ENCODE assay signal across 24 cellular contexts in genomic region chr12:65930114-65930828, GRCh38.
A peak's percentile ranks its signal among the peaks of the same experiment; 100 is the strongest.
DNase-seq lines count a peak whose midpoint lies in the region; ATAC-seq, FAIRE-seq and TF ChIP-seq lines count a peak whose summit lies in the region.
"Had no signal": no experiment of that assay in that cellular context is flagged by ENCODE, and none has a peak within 500 bp of the region (broad histone marks: within the 10 kb centered on the region; RNA-seq: fewer than 3 reads in every experiment).

No MANE protein-coding gene starts in this region.

- peak overlapping the region; percentile 38; the same call in 2 of the 3 replicates for H3K4me3 Mint-ChIP-seq in GM23338
- no peak overlapping the region for H3K4me3 Mint-ChIP-seq in neural progenitor cell
- H3K4me3 Mint-ChIP-seq in activated CD4-positive, alpha-beta memory T cell treated with anti-CD3 and anti-CD28 coated beads, Interleukin-2, amount 10 ng/mL, durations not matched to agents 7 days and 5 days: no peak overlapping the region
- H3K4me3 Mint-ChIP-seq: activated naive CD8-positive, alpha-beta T cell; IgD-negative memory B cell; stimulated activated naive CD8-positive, alpha-beta T cell treated with anti-CD3 and anti-CD28 coated beads, Interleukin-15, Interleukin-2, amounts not matched to agents 100 ng/mL and 50 ng/mL, for 24 hours had no signal

- no peak for TF ChIP-seq CTCF in GM23338 (conservative IDR thresholded peaks at IDR 0.05; ENCODE audit: low read depth in 2 of 2)
- TF ChIP-seq CTCF in RWPE2 (IDR thresholded peaks at IDR 0.05; ENCODE audit: poor library complexity, severe bottlenecking): no peak
- TF ChIP-seq CTCF in neural progenitor cell (IDR thresholded peaks at IDR 0.05): no peak
- TF ChIP-seq CTCF in gastroesophageal sphincter (IDR thresholded peaks at IDR 0.05): no peak

- H3K27me3 ChIP-seq in GM23338 (ENCODE audit: insufficient read depth) (no peaks in the 10 kb centered on the region), RWPE2 (ENCODE audit: insufficient read depth, poor library complexity, severe bottlenecking) (no peaks in the 10 kb centered on the region), small intestine (ENCODE audit: control insufficient read depth in 2 of 2, insufficient read depth in 2 of 2, low read length in 2 of 2) (no peaks in the 10 kb centered on the region), neural progenitor cell (no peaks in the 10 kb centered on the region), gastroesophageal sphincter (peaks cover 6% of the 10 kb centered on the region)
- H3K27me3 ChIP-seq: esophagus muscularis mucosa, tibial artery had no signal

- H3K4me1 ChIP-seq in GM23338 (ENCODE audit: insufficient read depth) (peaks cover 46% of the 10 kb centered on the region), RWPE2 (ENCODE audit: insufficient read depth, poor library complexity, severe bottlenecking) (peaks cover 10% of the 10 kb centered on the region), small intestine (ENCODE audit: control insufficient read depth in 2 of 2, insufficient read depth in 1 of 2, low read depth in 1 of 2, low read length in 1 of 2) (no peaks in the 10 kb centered on the region), neural progenitor cell (peaks cover 22% of the 10 kb centered on the region), gastroesophageal sphincter (no peaks in the 10 kb centered on the region)
- H3K4me1 ChIP-seq: esophagus muscularis mucosa, tibial artery had no signal

- TF ChIP-seq POLR2A in gastroesophageal sphincter (IDR thresholded peaks at IDR 0.05): no peak

- H3K4me2 ChIP-seq in GM23338: peak overlapping the region; percentile 56
- no peak overlapping the region for H3K4me2 ChIP-seq in neural progenitor cell

- no peaks in the 10 kb centered on the region for H3K36me3 Mint-ChIP-seq in GM23338 (ENCODE audit: low read depth)
- peaks cover 2% of the 10 kb centered on the region for H3K36me3 Mint-ChIP-seq in neural progenitor cell
- H3K36me3 Mint-ChIP-seq in activated CD4-positive, alpha-beta memory T cell treated with anti-CD3 and anti-CD28 coated beads, Interleukin-2, amount 10 ng/mL, durations not matched to agents 7 days and 5 days (ENCODE audit: low read depth): no peaks in the 10 kb centered on the region
- H3K36me3 Mint-ChIP-seq: activated naive CD8-positive, alpha-beta T cell; IgD-negative memory B cell had no signal

- 70% methylated on average over 7 of the region's 7 CpGs for WGBS in small intestine, 3 donors
- WGBS in gastroesophageal sphincter (ENCODE audit: low coverage in 1 of 2), 2 donors: 78 to 88% methylated on average over 5 to 7 of the region's 7 CpGs

- POLR2A ChIA-PET in activated CD4-positive, alpha-beta memory T cell treated with anti-CD3 and anti-CD28 coated beads, Interleukin-2, amount 10 ng/mL, durations not matched to agents 7 days and 5 days (lab: Charles Lee): no interaction called here

- H4K20me1 ChIP-seq in GM23338 (replicated peaks; ENCODE audit: insufficient read depth) (no peaks in the 10 kb centered on the region), neural progenitor cell (ENCODE audit: low read depth) (peaks cover 23% of the 10 kb centered on the region)

- peak; percentile 28; the same call in 2 of the 3 replicates for ATAC-seq in GM23338
- ATAC-seq in RWPE2 (ENCODE audit: low read depth): no peak
- ATAC-seq in HG02970 (IDR thresholded peaks at IDR 0.05; ENCODE audit: low FRiP score, unreplicated experiment): no peak
- no peak for ATAC-seq in gastroesophageal sphincter

- FAIRE-seq in small intestine (lab: Jason Lieb, UNC): no peak
- FAIRE-seq: astrocyte, frontal cortex, GM19239 had no signal

- H3K9me3 Mint-ChIP-seq in GM23338 (no peaks in the 10 kb centered on the region), neural progenitor cell (no peaks in the 10 kb centered on the region)
- H3K9me3 Mint-ChIP-seq in activated CD4-positive, alpha-beta memory T cell treated with anti-CD3 and anti-CD28 coated beads, Interleukin-2, amount 10 ng/mL, durations not matched to agents 7 days and 5 days: no peaks in the 10 kb centered on the region
- H3K9me3 Mint-ChIP-seq: IgD-negative memory B cell; stimulated activated naive CD8-positive, alpha-beta T cell treated with anti-CD3 and anti-CD28 coated beads, Interleukin-15, Interleukin-2, amounts not matched to agents 100 ng/mL and 50 ng/mL, for 24 hours had no signal

- H3K27ac Mint-ChIP-seq in GM23338 (peak overlapping the region; percentile 72), neural progenitor cell (no peak overlapping the region)
- H3K27ac Mint-ChIP-seq in activated CD4-positive, alpha-beta memory T cell treated with anti-CD3 and anti-CD28 coated beads, Interleukin-2, amount 10 ng/mL, durations not matched to agents 7 days and 5 days: no peak overlapping the region
- H3K27ac Mint-ChIP-seq: activated naive CD8-positive, alpha-beta T cell; IgD-negative memory B cell; stimulated activated naive CD8-positive, alpha-beta T cell treated with anti-CD3 and anti-CD28 coated beads, Interleukin-15, Interleukin-2, amounts not matched to agents 100 ng/mL and 50 ng/mL, for 24 hours had no signal

- CTCF ChIA-PET in activated CD4-positive, alpha-beta memory T cell treated with anti-CD3 and anti-CD28 coated beads, Interleukin-2, amount 10 ng/mL, durations not matched to agents 7 days and 5 days (lab: Charles Lee): no interaction called here

- H3K9me2 ChIP-seq in GM23338 (ENCODE audit: insufficient read depth): no peaks in the 10 kb centered on the region

- TF ChIP-seq EP300 in gastroesophageal sphincter (IDR thresholded peaks at IDR 0.05): no peak

- peaks cover 5% of the 10 kb centered on the region for H3K27me3 Mint-ChIP-seq in GM23338 (ENCODE audit: insufficient read depth, low read depth, poor library complexity)
- no peaks in the 10 kb centered on the region for H3K27me3 Mint-ChIP-seq in neural progenitor cell (ENCODE audit: insufficient read depth, low read depth)
- peaks cover 24% of the 10 kb centered on the region for H3K27me3 Mint-ChIP-seq in activated CD4-positive, alpha-beta memory T cell treated with anti-CD3 and anti-CD28 coated beads, Interleukin-2, amount 10 ng/mL, durations not matched to agents 7 days and 5 days

- H3K79me2 ChIP-seq in GM23338 (replicated peaks; ENCODE audit: insufficient read depth): no peaks in the 10 kb centered on the region; the same call in 1 of the 2 replicates
- peaks cover 44% of the 10 kb centered on the region for H3K79me2 ChIP-seq in neural progenitor cell (ENCODE audit: low read depth)

- H3K4me3 ChIP-seq in GM23338 (no peak overlapping the region), RWPE2 (ENCODE audit: severe bottlenecking) (no peak overlapping the region), small intestine (ENCODE audit: low read depth in 1 of 2, low read length in 2 of 2) (no peak overlapping the region), neural progenitor cell (no peak overlapping the region), gastroesophageal sphincter (no peak overlapping the region)
- H3K4me3 ChIP-seq: esophagus muscularis mucosa, lung, tibial artery had no signal

- H3F3A ChIP-seq in GM23338 (replicated peaks; ENCODE audit: low read depth): no peaks in the 10 kb centered on the region
- H3F3A ChIP-seq in neural progenitor cell (ENCODE audit: low read depth): peaks cover 14% of the 10 kb centered on the region

- peak overlapping the region; percentile 40; the same call in 1 of the 2 replicates for H3K27ac ChIP-seq in GM23338 (ENCODE audit: low read depth)
- H3K27ac ChIP-seq in RWPE2 (ENCODE audit: poor library complexity, severe bottlenecking): peak overlapping the region; percentile 23
- no peak overlapping the region for H3K27ac ChIP-seq in small intestine (ENCODE audit: low read depth in 1 of 2, low read length in 1 of 2)
- no peak overlapping the region for H3K27ac ChIP-seq in neural progenitor cell
- no peak overlapping the region for H3K27ac ChIP-seq in gastroesophageal sphincter
- H3K27ac ChIP-seq: esophagus muscularis mucosa, tibial artery had no signal

- no peak for DNase-seq in GM23338 (ENCODE audit: low spot score)
- DNase-seq in RWPE2 (ENCODE audit: low spot score): no peak
- DNase-seq in left kidney (ENCODE audit: low read depth, low spot score): peak; percentile 71
- peak; percentile 3 for DNase-seq in small intestine
- no peak for DNase-seq in neural progenitor cell (ENCODE audit: low spot score)
- no peak for DNase-seq in activated CD4-positive, alpha-beta memory T cell treated with anti-CD3 and anti-CD28 coated beads, Interleukin-2, amount 10 ng/mL, durations not matched to agents 7 days and 5 days
- DNase-seq: AML-193; hypothalamus; islet precursor cell; MM.1S; NCI-H1436 treated with DMSO at 0.1 percent for 48 hours; NCI-H2171 treated with DMSO at 0.1 percent for 48 hours; stimulated activated CD4-positive, alpha-beta T cell treated with anti-CD3 and anti-CD28 coated beads, Interleukin-12 subunit alpha, Interleukin-12 subunit beta, amount 100 ng/mL, for 4 hours; tibial artery had no signal

- H3K9me3 ChIP-seq in RWPE2 (ENCODE audit: severe bottlenecking) (no peaks in the 10 kb centered on the region), small intestine (ENCODE audit: control insufficient read depth, low read depth) (no peaks in the 10 kb centered on the region), neural progenitor cell (ENCODE audit: low read depth) (no peaks in the 10 kb centered on the region), gastroesophageal sphincter (no peaks in the 10 kb centered on the region)
- H3K9me3 ChIP-seq: esophagus muscularis mucosa, tibial artery had no signal

- H2AFZ ChIP-seq in GM23338: no peak overlapping the region
- no peak overlapping the region for H2AFZ ChIP-seq in neural progenitor cell (replicated peaks)

- H3K4me1 Mint-ChIP-seq in GM23338 (peaks cover 61% of the 10 kb centered on the region), neural progenitor cell (peaks cover 54% of the 10 kb centered on the region)
- H3K4me1 Mint-ChIP-seq in activated CD4-positive, alpha-beta memory T cell treated with anti-CD3 and anti-CD28 coated beads, Interleukin-2, amount 10 ng/mL, durations not matched to agents 7 days and 5 days: no peaks in the 10 kb centered on the region

- no peak overlapping the region for H3K9ac ChIP-seq in neural progenitor cell

- H3K36me3 ChIP-seq in GM23338 (ENCODE audit: insufficient read depth) (no peaks in the 10 kb centered on the region), RWPE2 (ENCODE audit: low read depth) (peaks cover 87% of the 10 kb centered on the region), small intestine (ENCODE audit: control insufficient read depth in 2 of 2, insufficient read depth in 2 of 2, low read length in 2 of 2) (no peaks in the 10 kb centered on the region), neural progenitor cell (no peaks in the 10 kb centered on the region), gastroesophageal sphincter (no peaks in the 10 kb centered on the region)
- H3K36me3 ChIP-seq: esophagus muscularis mucosa, tibial artery had no signal

TF ChIP-seq in GM23338, 12 proteins besides CTCF, POLR2A, EP300 and RAD21 (continues in another document):
- no peak for TF ChIP-seq CREB1 (CRISPR knock-in tag; IDR thresholded peaks at IDR 0.05; ENCODE audit: low read depth)
- TF ChIP-seq EZH2 (IDR thresholded peaks at IDR 0.05; ENCODE audit: low read depth, unreplicated experiment): no peak

Comparison
In these comparisons a context has a peak if more than half of its experiments do, and no peak if none do; other contexts are left out.
1. DNase-seq: peak in left kidney (single experiment) and small intestine (single experiment); none in GM23338 (single experiment), RWPE2 (single experiment), neural progenitor cell (single experiment) and activated CD4-positive, alpha-beta memory T cell treated with anti-CD3 and anti-CD28 coated beads, Interleukin-2, amount 10 ng/mL, durations not matched to agents 7 days and 5 days (single experiment).
2. H3K27ac ChIP-seq: peak in GM23338 (single experiment) and RWPE2 (single experiment); none in small intestine (0 of 2), neural progenitor cell (single experiment) and gastroesophageal sphincter (0 of 4).